ENCODE assay signal across 9 cellular contexts in the genomic region with DNA sequence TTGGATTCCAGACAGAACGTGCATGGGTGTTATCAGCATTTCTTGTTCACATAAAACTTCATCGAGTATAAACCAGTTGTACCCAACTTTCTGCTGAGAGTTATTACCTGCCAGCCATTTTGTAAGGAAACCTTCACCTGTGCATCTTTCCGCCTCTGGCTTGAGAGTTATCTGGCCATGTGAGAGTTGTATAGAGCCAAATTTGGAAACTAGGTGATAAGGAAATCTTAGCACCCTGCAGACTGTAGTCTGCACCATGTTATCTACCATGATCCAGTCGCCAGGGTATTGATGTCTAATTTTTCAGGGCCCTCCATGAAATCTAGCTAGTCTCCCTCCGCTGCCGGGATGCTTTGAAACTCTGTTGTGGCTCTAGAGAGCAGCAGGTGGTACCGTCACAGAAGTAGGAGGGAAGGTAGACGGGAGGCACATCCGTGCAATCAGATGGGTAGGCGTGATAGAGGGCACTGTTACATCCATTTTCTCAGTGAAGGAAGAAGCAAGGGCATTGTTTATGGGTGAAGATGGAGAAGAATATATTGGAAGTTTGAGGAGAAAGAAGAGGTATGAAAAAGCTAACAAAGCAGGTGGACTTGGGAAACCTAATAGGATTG. TPM values are rescaled to one million over a fixed set of nuclear protein-coding genes. Genes with fewer than 3 reads are reported as not detected.
A peak's percentile ranks its signal among the peaks of the same experiment; 100 is the strongest.
DNase-seq lines count a peak whose midpoint lies in the region; ATAC-seq and TF ChIP-seq lines count a peak whose summit lies in the region.
"Had no signal": no experiment of that assay in that cellular context is flagged by ENCODE, and none has a peak within 500 bp of the region (broad histone marks: within the 10 kb centered on the region; RNA-seq: fewer than 3 reads in every experiment).

No MANE protein-coding gene starts in this region.

- H2BK20ac ChIP-seq in IMR-90 (ENCODE audit: low read depth, low read length), result no peak overlapping the region

- peak overlapping the region; percentile 92; the same call in 1 of the 2 replicates for H3K9ac ChIP-seq in IMR-90 (ENCODE audit: low read depth, low read length)

- no peak for TF ChIP-seq POLR2A in IMR-90 (IDR thresholded peaks at IDR 0.05; ENCODE audit: low read depth, low read length)

- no peak overlapping the region for H3K18ac ChIP-seq in IMR-90 (ENCODE audit: low read depth, low read length)

- H4K20me1 ChIP-seq in IMR-90 (ENCODE audit: insufficient read depth, low read length), result no peaks in the 10 kb centered on the region

- BruUV-seq in IMR-90 (replicated peaks; lab: Mats Ljungman, UMichigan), result no TSS peak

- no peak for TF ChIP-seq RAD21 in IMR-90 (IDR thresholded peaks at IDR 0.05; ENCODE audit: low read length)

- WGBS in IMR-90 (ENCODE audit: extremely low coverage in 2 of 2, insufficient read length in 1 of 2), 2 experiments, result 71% methylated on average over 6 of the region's 10 CpGs; no CpG with 5 or more reads in 1 of the 2 experiments

- peak overlapping the region; percentile 89 for H3K4me3 ChIP-seq in AG04449 (ENCODE audit: low read depth, low read length)
- H3K4me3 ChIP-seq in IMR-90 (ENCODE audit: insufficient read depth, low read depth, low read length), result peak overlapping the region; percentile 99
- peak overlapping the region; percentile 59 to 99 (median 94) for H3K4me3 ChIP-seq in dorsolateral prefrontal cortex
- peak overlapping the region; percentile 87 to 97 for H3K4me3 ChIP-seq in muscle layer of duodenum (ENCODE audit: low read depth in 1 of 2, low read length in 2 of 2)

- dilution Hi-C loops in IMR-90 (cut with HindIII; ENCODE audit: low sequenced_read_pairs, unreplicated experiment), result no loop called here

- no peak overlapping the region for H2BK5ac ChIP-seq in IMR-90 (ENCODE audit: low read depth, low read length, poor library complexity, severe bottlenecking)

- intact Hi-C loops in IMR-90 (cut with micrococcal nuclease) (loop anchor here (10.0 kb wide), 1 partner anchor 523 kb away; no protein-coding TSS in a partner anchor), dorsolateral prefrontal cortex (cut with DNase I) (loop anchor here (10.0 kb wide), 2 partner anchors 203 to 403 kb away; no protein-coding TSS in a partner anchor)

- H4K8ac ChIP-seq in IMR-90 (ENCODE audit: low read depth in 2 of 2, low read length in 2 of 2), result peak overlapping the region; percentile 52 to 72; a peak in 2 of 4 replicates

- H2AFZ ChIP-seq in IMR-90 (replicated peaks; ENCODE audit: low read length, poor library complexity), result no peak overlapping the region

- H3K4ac ChIP-seq in IMR-90 (ENCODE audit: low read depth, low read length), result no peak overlapping the region

- POLR2A ChIA-PET in AG04449 (lab: Yijun Ruan, JAX), result no interaction called here
- POLR2A ChIA-PET in IMR-90 (lab: Charles Lee; ENCODE audit: unreplicated experiment), result no interaction called here

- H2BK120ac ChIP-seq in IMR-90 (ENCODE audit: low read depth, low read length), result no peak overlapping the region

- peak overlapping the region; percentile 87 for H3K4me2 ChIP-seq in IMR-90 (ENCODE audit: low read depth, low read length)

- no peak overlapping the region for H2BK15ac ChIP-seq in IMR-90 (ENCODE audit: low read depth, low read length)

- DNase-seq in AG04449 (ENCODE audit: low read depth, low spot score), result no peak
- DNase-seq in IMR-90, result no peak
- no peak for DNase-seq in dorsolateral prefrontal cortex
- no peak for DNase-seq in RKO (ENCODE audit: low spot score)
- no peak for DNase-seq in GM19238 (ENCODE audit: insufficient read length, low spot score)
- DNase-seq: NCI-H1105 treated with DMSO at 0.1 percent for 48 hours had no signal

- H2AK9ac ChIP-seq in IMR-90 (replicated peaks; ENCODE audit: low read depth, low read length, poor library complexity), result peak overlapping the region; percentile 57

- no peak for ATAC-seq in IMR-90 (ENCODE audit: low read depth)
- ATAC-seq in HG03457 (IDR thresholded peaks at IDR 0.05; ENCODE audit: unreplicated experiment), result no peak
- ATAC-seq in GM19324 (IDR thresholded peaks at IDR 0.05; ENCODE audit: low FRiP score, unreplicated experiment), result no peak

- H3K9me3 ChIP-seq in IMR-90 (ENCODE audit: control insufficient read depth, insufficient read depth, low read length) (no peaks in the 10 kb centered on the region), muscle layer of duodenum (ENCODE audit: control insufficient read depth in 1 of 2, low read length in 2 of 2) (no peaks in the 10 kb centered on the region)

- no peak overlapping the region for H2AK5ac ChIP-seq in IMR-90 (ENCODE audit: low read depth, low read length)

- H3K9me1 ChIP-seq in IMR-90 (ENCODE audit: insufficient read depth, low read length), result peaks cover 16% of the 10 kb centered on the region

- H3K36me3 ChIP-seq in IMR-90 (ENCODE audit: control insufficient read depth, insufficient read depth, low read length), result peaks cover 5% of the 10 kb centered on the region; the same call in 1 of the 2 replicates
- H3K36me3 ChIP-seq in muscle layer of duodenum (ENCODE audit: control insufficient read depth in 1 of 2, insufficient read depth in 2 of 2, low read length in 2 of 2), result peaks cover 9 to 23% of the 10 kb centered on the region in 2 donors

- no peak overlapping the region for H3K14ac ChIP-seq in IMR-90 (replicated peaks; ENCODE audit: low read depth, low read length)

- H3K79me1 ChIP-seq in IMR-90 (ENCODE audit: low read depth in 1 of 2, low read length in 2 of 2), result peaks cover 23 to 29% of the 10 kb centered on the region in 2 experiments

- H3K23ac ChIP-seq in IMR-90 (ENCODE audit: low read depth, low read length), result peak overlapping the region; percentile 62

- 0 out of 2 replicates have a peak overlapping the region, but pooled peaks have one; percentile 63 for H3K56ac ChIP-seq in IMR-90 (ENCODE audit: extremely low read depth, insufficient read depth, low read length)

- no peaks in the 10 kb centered on the region for H3K27me3 ChIP-seq in IMR-90 (ENCODE audit: control insufficient read depth, insufficient read depth, low read length)
- no peaks in the 10 kb centered on the region for H3K27me3 ChIP-seq in dorsolateral prefrontal cortex
- H3K27me3 ChIP-seq in muscle layer of duodenum (ENCODE audit: low read depth, low read length), result no peaks in the 10 kb centered on the region

- no peak overlapping the region for H4K5ac ChIP-seq in IMR-90 (ENCODE audit: low read depth, low read length)

- H3K27ac ChIP-seq in IMR-90 (ENCODE audit: insufficient read depth, low read length) (no peak overlapping the region), dorsolateral prefrontal cortex (peak overlapping the region in 1 of 59 donors; percentile 77), muscle layer of duodenum (ENCODE audit: low read length) (no peak overlapping the region)

- CTCF ChIA-PET in AG04449 (lab: Yijun Ruan, JAX) (interaction anchor here (1.1 to 4.6 kb wide), 4 partner anchors 8 to 391 kb away, joined by 3 to 29 read pairs (median 4); a partner anchor contains a TSS), IMR-90 (lab: Yijun Ruan, JAX) (no interaction called here)

- H4K91ac ChIP-seq in IMR-90 (ENCODE audit: insufficient read depth, low read depth, low read length), result no peak overlapping the region

- TF ChIP-seq CTCF in AG04449 (IDR thresholded peaks at IDR 0.05; ENCODE audit: insufficient read depth, low read length, missing control alignments) (no peak), IMR-90 (conservative IDR thresholded peaks at IDR 0.05; ENCODE audit: low read depth, low read length) (no peak), dorsolateral prefrontal cortex (IDR thresholded peaks at IDR 0.05 in 54 of 56, conservative IDR thresholded peaks at IDR 0.05 in 2 of 56; ENCODE audit: low read depth in 1 of 56, partially characterized antibody in 56 of 56) (no peak)

- in situ Hi-C loops in IMR-90 (cut with MboI; ENCODE audit: low sequenced_read_pairs), result no loop called here

- peaks cover 5% of the 10 kb centered on the region for H3K4me1 ChIP-seq in IMR-90 (ENCODE audit: control insufficient read depth, insufficient read depth, low read length)
- H3K4me1 ChIP-seq in muscle layer of duodenum (ENCODE audit: control insufficient read depth in 1 of 2, insufficient read depth in 2 of 2, low read length in 2 of 2), result peaks cover 7 to 26% of the 10 kb centered on the region in 2 donors

TF ChIP-seq in IMR-90, 13 proteins besides CTCF, POLR2A, EP300 and RAD21:
- TF ChIP-seq FOS (IDR thresholded peaks at IDR 0.05; ENCODE audit: low read depth, low read length) (no peak), NFE2L2 (IDR thresholded peaks at IDR 0.05; ENCODE audit: low read depth, low read length) (no peak), CHD1 (IDR thresholded peaks at IDR 0.05; ENCODE audit: low read depth, low read length) (no peak), RCOR1 (IDR thresholded peaks at IDR 0.05; ENCODE audit: insufficient replicate concordance, low read length) (no peak), RFX5 (IDR thresholded peaks at IDR 0.05; ENCODE audit: low read depth, low read length) (no peak), BHLHE40 (IDR thresholded peaks at IDR 0.05; ENCODE audit: low read depth, low read length) (no peak), MAZ (IDR thresholded peaks at IDR 0.05; ENCODE audit: borderline replicate concordance, low read depth, low read length) (no peak), MXI1 (IDR thresholded peaks at IDR 0.05; ENCODE audit: borderline replicate concordance, low read depth, low read length) (no peak), CEBPB (IDR thresholded peaks at IDR 0.05; ENCODE audit: low read depth, low read length) (no peak)
- TF ChIP-seq, protein P1, sequence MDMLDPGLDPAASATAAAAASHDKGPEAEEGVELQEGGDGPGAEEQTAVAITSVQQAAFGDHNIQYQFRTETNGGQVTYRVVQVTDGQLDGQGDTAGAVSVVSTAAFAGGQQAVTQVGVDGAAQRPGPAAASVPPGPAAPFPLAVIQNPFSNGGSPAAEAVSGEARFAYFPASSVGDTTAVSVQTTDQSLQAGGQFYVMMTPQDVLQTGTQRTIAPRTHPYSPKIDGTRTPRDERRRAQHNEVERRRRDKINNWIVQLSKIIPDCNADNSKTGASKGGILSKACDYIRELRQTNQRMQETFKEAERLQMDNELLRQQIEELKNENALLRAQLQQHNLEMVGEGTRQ (IDR thresholded peaks at IDR 0.05; ENCODE audit: low read depth, low read length), result no peak

RNA-seq across cellular contexts. Expression of a gene that starts 1.2 kb away (rescaled TPM):
- total RNA-seq in IMR-90 (2012; rRNA removed) (18.3 and 23.3 TPM in 2 replicates), dorsolateral prefrontal cortex (10 to 100 TPM; 23.6 to 56.0 (median 39.8) TPM)
- 9.6 and 12.4 TPM in 2 replicates for polyA plus RNA-seq in IMR-90 (2012; rRNA removed)
- 0.98 and 1.3 TPM in 2 replicates for polyA plus RNA-seq in IMR-90 (2012; cell fraction: cytosol; rRNA removed)
- polyA plus RNA-seq in IMR-90 (2012; cell fraction: nucleus; rRNA removed; ENCODE audit: low replicate concordance), result 6.2 and 41.5 TPM in 2 replicates
